12 cellular contexts compared by ENCODE assay signal in genomic region chr2:71935291-71935848, GRCh38.
DNase-seq lines count a peak whose midpoint lies in the region; TF ChIP-seq lines count a peak whose summit lies in the region.
"Had no signal": no experiment of that assay in that cellular context is flagged by ENCODE, and none has a peak within 500 bp of the region (broad histone marks: within the 10 kb centered on the region; RNA-seq: fewer than 3 reads in every experiment).

No MANE protein-coding gene starts in this region.

- H3K27ac ChIP-seq in brain microvascular endothelial cell = peak overlapping the region; percentile 27

- H3K27me3 Mint-ChIP-seq in Calu3 (ENCODE audit: unreplicated experiment) = peaks cover 34% of the 10 kb centered on the region
- H3K27me3 Mint-ChIP-seq: dendritic cell treated with granulocyte-macrophage colony-stimulating factor and Interleukin-4, amounts not matched to agents 40 ng/mL and 50 ng/mL, for 4 days had no signal

- H3K4me1 Mint-ChIP-seq in Calu3 (ENCODE audit: low read depth, unreplicated experiment) = no peaks in the 10 kb centered on the region

- CTCF ChIA-PET in Calu3 (lab: Charles Lee) = interaction anchor here (0.5 to 2.0 kb wide), 3 partner anchors 215 to 217 kb away, joined by 3 to 19 read pairs (median 5); no protein-coding TSS in a partner anchor

- BruUV-seq in Calu3 (replicated peaks; lab: Mats Ljungman, UMichigan) = no TSS peak

- no peaks in the 10 kb centered on the region for H3K27me3 ChIP-seq in brain microvascular endothelial cell (replicated peaks)

- H3K4me3 ChIP-seq in brain microvascular endothelial cell (ENCODE audit: low read depth, low read length) = no peak overlapping the region

- H3K36me3 Mint-ChIP-seq in Calu3 (ENCODE audit: insufficient read depth, unreplicated experiment) = no peaks in the 10 kb centered on the region

- H3K4me3 Mint-ChIP-seq in Calu3 (ENCODE audit: low read depth, unreplicated experiment) = no peak overlapping the region
- H3K4me3 Mint-ChIP-seq: dendritic cell treated with granulocyte-macrophage colony-stimulating factor and Interleukin-4, amounts not matched to agents 40 ng/mL and 50 ng/mL, for 4 days had no signal

- intact Hi-C loops in Calu3 (cut with micrococcal nuclease; ENCODE audit: unreplicated experiment) = no loop called here

- no peaks in the 10 kb centered on the region for H3K36me3 ChIP-seq in brain microvascular endothelial cell (replicated peaks)

- TF ChIP-seq CTCF in brain microvascular endothelial cell (IDR thresholded peaks at IDR 0.05; ENCODE audit: low read depth, low read length, missing control alignments) = no peak
- TF ChIP-seq CTCF in Calu3 (IDR thresholded peaks at IDR 0.05; ENCODE audit: unreplicated experiment) = no peak

- in situ Hi-C loops in brain microvascular endothelial cell (cut with HindIII; ENCODE audit: low pct_ligation_motif_present, low sequenced_read_pairs) = no loop called here

- H3K9me3 Mint-ChIP-seq in Calu3 (ENCODE audit: low read depth, unreplicated experiment) = no peaks in the 10 kb centered on the region
- H3K9me3 Mint-ChIP-seq: dendritic cell treated with granulocyte-macrophage colony-stimulating factor and Interleukin-4, amounts not matched to agents 40 ng/mL and 50 ng/mL, for 4 days had no signal

- DNase-seq in GM04503 (ENCODE audit: low read depth) (peak; percentile 95), brain microvascular endothelial cell (peak; percentile 18), iris pigment epithelial cell (ENCODE audit: low read depth) (peak; percentile 23), Calu3 (no peak), NCI-H510A (lab: John Stamatoyannopoulos, UW) (no peak)
- DNase-seq in stimulated activated CD8-positive, alpha-beta memory T cell treated with anti-CD3 and anti-CD28 coated beads, Interleukin-4, amount 100 ng/mL, for 48 hours = peak; percentile 3
- no peak for DNase-seq in activated T-cell treated with anti-CD3 and anti-CD28 coated beads, Interleukin-2, amount 50 U/mL, for 1 hour
- DNase-seq in activated naive CD4-positive, alpha-beta T cell treated with anti-CD3 and anti-CD28 coated beads, Interleukin-2, amount 50 U/mL, for 16 hours = no peak
- DNase-seq: hippocampal formation; RPMI8226; stimulated activated naive CD4-positive, alpha-beta T cell treated with Interleukin-2 at 50 U/mL for 16 hours had no signal

- no peak overlapping the region for H3K27ac Mint-ChIP-seq in Calu3 (ENCODE audit: unreplicated experiment)
- H3K27ac Mint-ChIP-seq: dendritic cell treated with granulocyte-macrophage colony-stimulating factor and Interleukin-4, amounts not matched to agents 40 ng/mL and 50 ng/mL, for 4 days had no signal

Comparison
In these comparisons a context has a peak if more than half of its experiments do, and no peak if none do; other contexts are left out.
1. DNase-seq: peak in GM04503 (single experiment), brain microvascular endothelial cell (single experiment), iris pigment epithelial cell (single experiment) and stimulated activated CD8-positive, alpha-beta memory T cell treated with anti-CD3 and anti-CD28 coated beads, Interleukin-4, amount 100 ng/mL, for 48 hours (single experiment); none in activated T-cell treated with anti-CD3 and anti-CD28 coated beads, Interleukin-2, amount 50 U/mL, for 1 hour (single experiment), activated naive CD4-positive, alpha-beta T cell treated with anti-CD3 and anti-CD28 coated beads, Interleukin-2, amount 50 U/mL, for 16 hours (single experiment), Calu3 (single experiment) and NCI-H510A (single experiment).